ENCODE assay signal across 31 cellular contexts in the genomic region with DNA sequence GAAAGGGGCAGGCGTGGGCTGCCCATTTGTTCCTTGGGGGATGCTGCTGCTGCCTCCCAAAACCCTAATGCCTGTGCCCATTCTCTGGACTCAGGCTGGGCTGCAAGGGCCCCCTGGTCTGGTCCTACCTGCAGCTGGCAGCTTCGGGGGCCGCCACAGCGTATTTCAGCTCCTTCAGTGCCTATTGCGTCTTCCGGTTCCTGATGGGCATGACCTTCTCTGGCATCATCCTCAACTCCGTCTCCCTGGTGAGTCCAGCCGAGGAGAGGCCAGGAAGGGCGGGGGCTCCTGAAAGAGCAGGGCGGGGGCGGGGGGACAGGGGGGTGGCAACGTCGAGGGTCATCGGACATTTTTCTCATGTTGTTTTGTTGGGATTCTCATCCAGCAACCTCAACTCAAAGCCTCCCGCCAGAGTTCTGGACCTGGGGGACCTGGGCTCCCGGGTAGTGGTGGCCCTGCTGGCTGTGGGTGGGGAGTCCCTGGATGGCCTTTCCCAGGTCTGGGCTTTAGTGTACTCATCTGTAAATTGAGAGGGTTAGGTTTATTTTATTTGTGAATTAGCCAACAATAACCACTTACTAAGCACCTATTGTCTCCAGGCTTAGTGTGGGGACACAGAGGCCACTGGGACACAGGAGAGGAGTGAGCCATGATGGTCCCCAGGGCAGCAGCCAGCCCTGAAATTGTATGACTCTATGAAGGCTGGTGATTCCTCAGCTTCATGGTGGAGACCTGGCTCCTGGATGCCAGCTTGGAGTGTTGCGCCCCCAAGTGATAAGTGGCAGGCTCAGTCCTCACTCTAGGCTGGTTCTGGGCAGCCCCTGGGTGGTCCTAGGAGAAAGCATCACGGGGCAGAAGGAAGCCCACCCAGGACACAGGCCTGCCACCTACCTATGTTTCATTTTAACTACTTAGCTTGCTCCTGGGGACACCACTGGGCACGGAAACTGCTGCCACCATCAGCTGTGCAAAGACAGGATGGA. TPM values are rescaled to one million over a fixed set of nuclear protein-coding genes. Genes with fewer than 3 reads are reported as not detected.
A peak's percentile ranks its signal among the peaks of the same experiment; 100 is the strongest.
DNase-seq lines count a peak whose midpoint lies in the region; ATAC-seq and TF ChIP-seq lines count a peak whose summit lies in the region.
"Had no signal": no experiment of that assay in that cellular context is flagged by ENCODE, and none has a peak within 500 bp of the region (broad histone marks: within the 10 kb centered on the region; RNA-seq: fewer than 3 reads in every experiment).

No MANE protein-coding gene starts in this region.

- H3K4me1 Mint-ChIP-seq in activated naive CD8-positive, alpha-beta T cell (ENCODE audit: low read depth) = peaks cover 38% of the 10 kb centered on the region
- H3K4me1 Mint-ChIP-seq in activated naive CD8-positive, alpha-beta T cell treated with anti-CD3 and anti-CD28 coated beads for 36 hours = peaks cover 15% of the 10 kb centered on the region

- H3K27me3 ChIP-seq in Loucy (ENCODE audit: insufficient read depth, low read length, poor library complexity, severe bottlenecking) = no peaks in the 10 kb centered on the region
- H3K27me3 ChIP-seq: ascending aorta, neutrophil had no signal

- H3K9me2 ChIP-seq in Loucy (replicated peaks; ENCODE audit: low read depth, low read length) = no peaks in the 10 kb centered on the region

- H3K4me3 ChIP-seq in Loucy (ENCODE audit: low read length, poor library complexity, severe bottlenecking) = peak overlapping the region; percentile 56
- H3K4me3 ChIP-seq: ascending aorta, psoas muscle had no signal

- H3K27me3 Mint-ChIP-seq in activated naive CD8-positive, alpha-beta T cell = no peaks in the 10 kb centered on the region
- H3K27me3 Mint-ChIP-seq in activated naive CD8-positive, alpha-beta T cell treated with anti-CD3 and anti-CD28 coated beads for 36 hours = peaks cover 4% of the 10 kb centered on the region

- H3K36me3 ChIP-seq in Loucy (ENCODE audit: insufficient read depth, low read length) = peaks cover 6% of the 10 kb centered on the region; the same call in 1 of the 2 replicates
- H3K36me3 ChIP-seq: ascending aorta had no signal

- DNase-seq in activated naive CD8-positive, alpha-beta T cell treated with anti-CD3 and anti-CD28 coated beads for 36 hours = no peak
- DNase-seq in iPS-NIHi7 (ENCODE audit: extremely low spot score) = peak; percentile 21
- no peak for DNase-seq in HPDE6-E6E7 (ENCODE audit: extremely low spot score)
- DNase-seq: ACHN; activated CD4-positive, alpha-beta memory T cell treated with anti-CD3 and anti-CD28 coated beads for 36 hours; activated naive CD4-positive, alpha-beta T cell treated with anti-CD3 and anti-CD28 coated beads, Interleukin-2, amount 50 U/mL, for 16 hours; activated T-cell treated with anti-CD3 and anti-CD28 coated beads, Interleukin-2, amount 50 U/mL, for 1 hour; C1 segment of cervical spinal cord; Calu3; glutamatergic neuron; KBM-7; mammary epithelial cell; MM.1S; NCI-H1436 treated with DMSO at 0.1 percent for 48 hours; NCI-H2107; NCI-H446; NCI-H82; OCI-M1; psoas muscle; substantia nigra had no signal

- H3K9me3 Mint-ChIP-seq in activated naive CD8-positive, alpha-beta T cell (ENCODE audit: low read depth) = no peaks in the 10 kb centered on the region
- peaks cover 3% of the 10 kb centered on the region for H3K9me3 Mint-ChIP-seq in activated naive CD8-positive, alpha-beta T cell treated with anti-CD3 and anti-CD28 coated beads for 36 hours

- no peak overlapping the region for H2AFZ ChIP-seq in Loucy (ENCODE audit: low read length)

- H3K36me3 Mint-ChIP-seq in activated naive CD8-positive, alpha-beta T cell = no peaks in the 10 kb centered on the region
- peaks cover 2% of the 10 kb centered on the region for H3K36me3 Mint-ChIP-seq in activated naive CD8-positive, alpha-beta T cell treated with anti-CD3 and anti-CD28 coated beads for 36 hours

- H3K27ac Mint-ChIP-seq in activated naive CD8-positive, alpha-beta T cell = peak overlapping the region; percentile 34
- no peak overlapping the region for H3K27ac Mint-ChIP-seq in activated naive CD8-positive, alpha-beta T cell treated with anti-CD3 and anti-CD28 coated beads for 36 hours

- H3K4me3 Mint-ChIP-seq in activated naive CD8-positive, alpha-beta T cell = no peak overlapping the region
- no peak overlapping the region for H3K4me3 Mint-ChIP-seq in activated naive CD8-positive, alpha-beta T cell treated with anti-CD3 and anti-CD28 coated beads for 36 hours
- H3K4me3 Mint-ChIP-seq: activated CD4-positive, alpha-beta memory T cell treated with anti-CD3 and anti-CD28 coated beads for 36 hours had no signal

- H3K4me2 ChIP-seq in Loucy (ENCODE audit: low read depth, low read length, poor library complexity, severe bottlenecking) = peak overlapping the region; percentile 74

- H4K20me1 ChIP-seq in Loucy (ENCODE audit: insufficient read depth, low read length, poor library complexity, severe bottlenecking) = peaks cover 33% of the 10 kb centered on the region

- H3F3A ChIP-seq in Loucy (ENCODE audit: low read depth) = peaks cover 12% of the 10 kb centered on the region; the same call in 1 of the 2 replicates

- ATAC-seq in HG03460 (IDR thresholded peaks at IDR 0.05; ENCODE audit: unreplicated experiment) = no peak
- no peak for ATAC-seq in HG03025 (IDR thresholded peaks at IDR 0.05; ENCODE audit: low FRiP score, unreplicated experiment)
- ATAC-seq: psoas muscle, Right ventricle myocardium inferior had no signal

- H3K79me2 ChIP-seq in Loucy (ENCODE audit: insufficient read depth, low read length) = peaks cover 63% of the 10 kb centered on the region

- H3K9ac ChIP-seq in Loucy (ENCODE audit: low read depth, low read length, poor library complexity, severe bottlenecking) = peak overlapping the region; percentile 50

- peak; percentile 48 for TF ChIP-seq CTCF in Loucy (conservative IDR thresholded peaks at IDR 0.05; ENCODE audit: low read length)

- H3K9me3 ChIP-seq in Loucy (ENCODE audit: insufficient read depth, low read depth, low read length) = no peaks in the 10 kb centered on the region
- H3K9me3 ChIP-seq: ascending aorta, neutrophil, psoas muscle had no signal

- H3K4me1 ChIP-seq in Loucy (ENCODE audit: insufficient read depth, low read length, poor library complexity, severe bottlenecking) = peaks cover 46% of the 10 kb centered on the region
- H3K4me1 ChIP-seq: ascending aorta, psoas muscle had no signal

RNA-seq across cellular contexts. Expression of a gene that starts 36.0 kb away (rescaled TPM):
- 10 to 100 TPM; 57.9 to 66.7 TPM for total RNA-seq in activated naive CD8-positive, alpha-beta T cell treated with anti-CD3 and anti-CD28 coated beads for 36 hours

RNA-seq across cellular contexts. Expression of a gene that starts 44.0 kb away (rescaled TPM):
- 10 to 100 TPM; 73.8 to 74.5 TPM for total RNA-seq in activated naive CD8-positive, alpha-beta T cell treated with anti-CD3 and anti-CD28 coated beads for 36 hours

RNA-seq across cellular contexts. Expression of a gene that starts 47.7 kb away (rescaled TPM):
- not detected for total RNA-seq in activated naive CD8-positive, alpha-beta T cell treated with anti-CD3 and anti-CD28 coated beads for 36 hours
- total RNA-seq: activated CD4-positive, alpha-beta memory T cell treated with anti-CD3 and anti-CD28 coated beads for 36 hours; ascending aorta; Calu3; dermis microvascular lymphatic vessel endothelial cell; endothelial cell of umbilical vein; HT-29; mammary epithelial cell; psoas muscle; Right ventricle myocardium inferior; urinary bladder had no signal
